8 cellular contexts compared by ENCODE assay signal in genomic region chr16:66934138-66934838, GRCh38. TPM values are rescaled to one million over a fixed set of nuclear protein-coding genes. Genes with fewer than 3 reads are reported as not detected.
DNase-seq lines count a peak whose midpoint lies in the region; TF ChIP-seq lines count a peak whose summit lies in the region.

Gene CIAO2B (minus strand): TSS chr16:66934402. CDS start chr16:66934364, 38 bp downstream.

- H3K4me1 ChIP-seq in OCI-LY3 (ENCODE audit: low read length) (peaks cover 13% of the 10 kb centered on the region), mononuclear cell (ENCODE audit: insufficient read depth, low read length) (peaks cover 33% of the 10 kb centered on the region)

- TF ChIP-seq CTCF in GM20000 (IDR thresholded peaks at IDR 0.05; ENCODE audit: extremely low read depth, missing control alignments) (no peak), OCI-LY3 (IDR thresholded peaks at IDR 0.05; ENCODE audit: low read depth, low read length) (no peak)

- H2AFZ ChIP-seq in OCI-LY3 (ENCODE audit: low read depth, low read length): peak within 1 kb of the TSS; percentile 80; the same call in 1 of the 2 replicates

- peak within 1 kb of the TSS; percentile 100 for H3K4me2 ChIP-seq in OCI-LY3 (ENCODE audit: low read length)

- H3K79me2 ChIP-seq in OCI-LY3 (ENCODE audit: low read length): peaks cover 47% of the 10 kb centered on the region

- H4K20me1 ChIP-seq in OCI-LY3 (ENCODE audit: insufficient read depth, low read length): 0 out of 2 replicates have a peak, but pooled peaks cover 3% of the 10 kb centered on the region

- H3K27me3 ChIP-seq in OCI-LY3 (ENCODE audit: low read depth, low read length) (no peaks in the 10 kb centered on the region), mononuclear cell (ENCODE audit: insufficient read depth, low read length) (no peaks in the 10 kb centered on the region)

- peak within 1 kb of the TSS; percentile 69 for H3K27ac ChIP-seq in OCI-LY3 (ENCODE audit: low read length)

- peak within 1 kb of the TSS; percentile 98 for H3K9ac ChIP-seq in OCI-LY3 (ENCODE audit: low read length)

- H3K9me3 ChIP-seq in OCI-LY3 (ENCODE audit: insufficient read depth, low read length): no peaks in the 10 kb centered on the region
- H3K9me3 ChIP-seq in mononuclear cell (ENCODE audit: low read depth, low read length): no peaks in the 10 kb centered on the region

- peaks cover 9% of the 10 kb centered on the region for H3K36me3 ChIP-seq in OCI-LY3 (replicated peaks; ENCODE audit: low read depth, low read length)

- peak within 1 kb of the TSS; percentile 85 for H3K4me3 ChIP-seq in OCI-LY3 (ENCODE audit: low read length)
- H3K4me3 ChIP-seq in mononuclear cell (ENCODE audit: low read length): peak within 1 kb of the TSS; percentile 76

- peak; percentile 81 for DNase-seq in CMK (ENCODE audit: low read depth)
- peak; percentile 93 for DNase-seq in GM20000 (ENCODE audit: low spot score)
- DNase-seq in HT1080 (ENCODE audit: low read depth): peak; percentile 80
- peak; percentile 85 for DNase-seq in activated T-cell treated with anti-CD3 and anti-CD28 coated beads for 24 hours (ENCODE audit: low read depth)
- DNase-seq in epidermal melanocyte (ENCODE audit: insufficient read length, low spot score): peak; percentile 88
- DNase-seq in stimulated activated CD8-positive, alpha-beta memory T cell treated with anti-CD3 and anti-CD28 coated beads, Interleukin-2, amount 100 ng/mL, for 48 hours (ENCODE audit: low read depth in 2 of 2): peak; percentile 89

RNA-seq across cellular contexts. Expression of gene CIAO2B, which starts in this region (rescaled TPM):
- total RNA-seq in HT1080 (2014; rRNA removed; shearing (Covaris generic)): 230 and 244 TPM in 2 replicates
- polyA plus RNA-seq in HT1080 (2015; cell fraction: cytosol; rRNA removed): 159 and 202 TPM in 2 replicates
- 63.4 and 70.7 TPM in 2 replicates for polyA plus RNA-seq in HT1080 (2015; cell fraction: nucleus; rRNA removed)
- 21.2 TPM for total RNA-seq in mononuclear cell

Comparison
In these comparisons a context has a peak if more than half of its experiments do, and no peak if none do; other contexts are left out.
1. Peak in every context shown above with its lines: DNase-seq, H3K4me3 ChIP-seq and H3K27ac ChIP-seq.
2. RNA of gene CIAO2B (total RNA-seq): 230 to 244 TPM in HT1080; 21.2 TPM in mononuclear cell (single experiment); every median in the first group is over 10 times any median in the second.